Comparison of ENCODE assay signal across 8 cellular contexts in genomic region chr21:16588433-16588860, GRCh38.
DNase-seq lines count a peak whose midpoint lies in the region; ATAC-seq and TF ChIP-seq lines count a peak whose summit lies in the region.

No MANE protein-coding gene starts in this region.

- H3K4me2 ChIP-seq in trophoblast cell (ENCODE audit: low read length): peak overlapping the region; percentile 62

- H3K14ac ChIP-seq in trophoblast cell (ENCODE audit: low read length): no peak overlapping the region

- H3K79me1 ChIP-seq in trophoblast cell (ENCODE audit: low read length): no peaks in the 10 kb centered on the region

- no peaks in the 10 kb centered on the region for H3K79me2 ChIP-seq in trophoblast cell (ENCODE audit: control insufficient read depth, insufficient read depth, low read length, poor library complexity)

- H3K27me3 Mint-ChIP-seq in activated naive CD8-positive, alpha-beta T cell treated with anti-CD3 and anti-CD28 coated beads, Interleukin-2, amount 50 U/mL, for 24 hours: no peaks in the 10 kb centered on the region

- H2BK12ac ChIP-seq in trophoblast cell (ENCODE audit: low read length): no peak overlapping the region

- no CpG with 5 or more reads among the region's 18 CpGs for WGBS in trophoblast cell (ENCODE audit: extremely low coverage, insufficient coverage, insufficient read length)

- H3K4me3 Mint-ChIP-seq in activated naive CD8-positive, alpha-beta T cell treated with anti-CD3 and anti-CD28 coated beads, Interleukin-2, amount 50 U/mL, for 24 hours: no peak overlapping the region

- H3K18ac ChIP-seq in trophoblast cell (ENCODE audit: low read length): no peak overlapping the region

- no peak overlapping the region for H2AK5ac ChIP-seq in trophoblast cell (ENCODE audit: low read length)

- H3K4me3 ChIP-seq in WI38 (ENCODE audit: low read depth, low read length) (peak overlapping the region; percentile 44), trophoblast cell (ENCODE audit: low read depth, low read length) (no peak overlapping the region)

- no peaks in the 10 kb centered on the region for H3K36me3 ChIP-seq in trophoblast cell (ENCODE audit: control insufficient read depth in 1 of 2, insufficient read depth in 2 of 2, low read length in 2 of 2)

- H4K8ac ChIP-seq in trophoblast cell (ENCODE audit: low read depth, low read length): no peak overlapping the region

- no peaks in the 10 kb centered on the region for H3K27me3 ChIP-seq in trophoblast cell (ENCODE audit: insufficient read depth, low read length)

- H3K9me3 ChIP-seq in trophoblast cell (ENCODE audit: insufficient read depth, low read depth, low read length): no peaks in the 10 kb centered on the region

- H3K23ac ChIP-seq in trophoblast cell (ENCODE audit: low read length): no peak overlapping the region

- H2BK120ac ChIP-seq in trophoblast cell (ENCODE audit: insufficient read depth, low read length, poor library complexity): no peak overlapping the region

- no peak for TF ChIP-seq CTCF in WI38 (IDR thresholded peaks at IDR 0.05; ENCODE audit: low read depth, low read length)

- H3K4me1 Mint-ChIP-seq in activated naive CD8-positive, alpha-beta T cell treated with anti-CD3 and anti-CD28 coated beads, Interleukin-2, amount 50 U/mL, for 24 hours: no peaks in the 10 kb centered on the region

- H4K12ac ChIP-seq in trophoblast cell (ENCODE audit: low read depth, low read length): no peak overlapping the region

- peak overlapping the region; percentile 4 for H3K27ac ChIP-seq in trophoblast cell (ENCODE audit: low read depth, low read length)

- H3K9me3 Mint-ChIP-seq in activated naive CD8-positive, alpha-beta T cell treated with anti-CD3 and anti-CD28 coated beads, Interleukin-2, amount 50 U/mL, for 24 hours: peaks cover 3% of the 10 kb centered on the region

- H3K27ac Mint-ChIP-seq in activated naive CD8-positive, alpha-beta T cell treated with anti-CD3 and anti-CD28 coated beads, Interleukin-2, amount 50 U/mL, for 24 hours: no peak overlapping the region

- H2AFZ ChIP-seq in trophoblast cell (ENCODE audit: insufficient read depth, low read length, poor library complexity): no peak overlapping the region

- peak; percentile 74 for ATAC-seq in Right ventricle myocardium superior (ENCODE audit: poor library complexity)
- ATAC-seq in activated naive CD8-positive, alpha-beta T cell treated with anti-CD3 and anti-CD28 coated beads, Interleukin-2, amount 50 U/mL, for 24 hours: no peak
- ATAC-seq in activated CD4-positive, CD25-positive, alpha-beta regulatory T cell treated with anti-CD3 and anti-CD28 coated beads, Interleukin-2, amount 50 U/mL, for 24 hours: no peak
- no peak for ATAC-seq in HG03442 (IDR thresholded peaks at IDR 0.05; ENCODE audit: unreplicated experiment)

- DNase-seq in HT1080 (ENCODE audit: low read depth): peak; percentile 77
- peak; percentile 73 for DNase-seq in Right ventricle myocardium superior
- DNase-seq in trophoblast cell: peak; percentile 27 to 32
- DNase-seq in activated naive CD8-positive, alpha-beta T cell treated with anti-CD3 and anti-CD28 coated beads, Interleukin-2, amount 50 U/mL, for 24 hours: no peak
- DNase-seq in activated naive CD4-positive, alpha-beta T cell treated with anti-CD3 and anti-CD28 coated beads, Interleukin-2, amount 50 U/mL, for 16 hours: no peak

- no peaks in the 10 kb centered on the region for H3K36me3 Mint-ChIP-seq in activated naive CD8-positive, alpha-beta T cell treated with anti-CD3 and anti-CD28 coated beads, Interleukin-2, amount 50 U/mL, for 24 hours (ENCODE audit: low read depth)

- no peak overlapping the region for H3K4ac ChIP-seq in trophoblast cell (ENCODE audit: low read depth, low read length)

- no peak overlapping the region for H3K9ac ChIP-seq in trophoblast cell (ENCODE audit: low read length)

- intact Hi-C loops in Right ventricle myocardium superior (cut with DNase I): no loop called here

- no peak overlapping the region for H4K91ac ChIP-seq in trophoblast cell (ENCODE audit: low read depth, low read length)

- peaks cover 4 to 5% of the 10 kb centered on the region in 2 experiments for H3K4me1 ChIP-seq in trophoblast cell (ENCODE audit: control insufficient read depth in 1 of 2, insufficient read depth in 2 of 2, low read length in 2 of 2)

- no peak overlapping the region for H2BK5ac ChIP-seq in trophoblast cell (ENCODE audit: low read depth, low read length, poor library complexity)

Comparison
In these comparisons a context has a peak if more than half of its experiments do, and no peak if none do; other contexts are left out.
1. DNase-seq: peak in HT1080 (single experiment), Right ventricle myocardium superior (single experiment) and trophoblast cell (2 of 2); none in activated naive CD8-positive, alpha-beta T cell treated with anti-CD3 and anti-CD28 coated beads, Interleukin-2, amount 50 U/mL, for 24 hours (single experiment) and activated naive CD4-positive, alpha-beta T cell treated with anti-CD3 and anti-CD28 coated beads, Interleukin-2, amount 50 U/mL, for 16 hours (single experiment).